ENCODE assay signal across 1 cellular context in the genomic region with DNA sequence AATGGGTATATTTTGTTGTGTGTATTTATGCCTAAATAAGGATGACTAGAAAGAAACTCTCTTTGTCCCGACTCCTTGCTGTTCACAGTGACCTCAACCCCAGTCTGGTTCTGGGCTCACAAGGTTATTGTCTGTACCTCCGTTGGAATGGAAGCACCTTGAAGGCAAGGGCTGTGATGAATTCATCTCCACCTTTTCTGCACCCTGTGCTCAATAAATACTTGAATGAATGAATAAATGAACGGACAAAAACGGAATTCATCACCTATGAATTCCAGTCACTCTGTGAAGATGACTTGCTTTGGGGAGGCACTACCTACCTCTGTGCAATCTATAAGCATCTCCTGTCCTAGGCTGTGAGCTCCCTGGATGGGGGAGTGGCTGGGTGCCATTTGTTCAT.
TF ChIP-seq lines count a peak whose summit lies in the region.

No MANE protein-coding gene starts in this region.

TF ChIP-seq in GM23338, 12 proteins besides CTCF, POLR2A, EP300 and RAD21:
- TF ChIP-seq CREB1 (CRISPR knock-in tag; IDR thresholded peaks at IDR 0.05; ENCODE audit: low read depth) (no peak), JUNB (IDR thresholded peaks at IDR 0.05; ENCODE audit: unreplicated experiment) (no peak), POLR2AphosphoS5 (IDR thresholded peaks at IDR 0.05; ENCODE audit: low read depth) (no peak), STAT1 (IDR thresholded peaks at IDR 0.05; ENCODE audit: unreplicated experiment) (no peak), ZNF114 (CRISPR knock-in tag; IDR thresholded peaks at IDR 0.05) (no peak), EZH2phosphoT487 (IDR thresholded peaks at IDR 0.05; ENCODE audit: unreplicated experiment) (no peak), EZH2 (IDR thresholded peaks at IDR 0.05; ENCODE audit: low read depth, unreplicated experiment) (no peak), REST (IDR thresholded peaks at IDR 0.05; ENCODE audit: unreplicated experiment) (no peak), ZNF331 (CRISPR knock-in tag; IDR thresholded peaks at IDR 0.05; ENCODE audit: low read depth) (no peak), ZNF462 (CRISPR knock-in tag; IDR thresholded peaks at IDR 0.05) (no peak), NANOG (IDR thresholded peaks at IDR 0.05; ENCODE audit: borderline replicate concordance) (no peak)
- TF ChIP-seq, protein P1, sequence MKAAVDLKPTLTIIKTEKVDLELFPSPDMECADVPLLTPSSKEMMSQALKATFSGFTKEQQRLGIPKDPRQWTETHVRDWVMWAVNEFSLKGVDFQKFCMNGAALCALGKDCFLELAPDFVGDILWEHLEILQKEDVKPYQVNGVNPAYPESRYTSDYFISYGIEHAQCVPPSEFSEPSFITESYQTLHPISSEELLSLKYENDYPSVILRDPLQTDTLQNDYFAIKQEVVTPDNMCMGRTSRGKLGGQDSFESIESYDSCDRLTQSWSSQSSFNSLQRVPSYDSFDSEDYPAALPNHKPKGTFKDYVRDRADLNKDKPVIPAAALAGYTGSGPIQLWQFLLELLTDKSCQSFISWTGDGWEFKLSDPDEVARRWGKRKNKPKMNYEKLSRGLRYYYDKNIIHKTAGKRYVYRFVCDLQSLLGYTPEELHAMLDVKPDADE (IDR thresholded peaks at IDR 0.05): no peak
